Comparison of ENCODE assay signal across 16 cellular contexts in the genomic region with DNA sequence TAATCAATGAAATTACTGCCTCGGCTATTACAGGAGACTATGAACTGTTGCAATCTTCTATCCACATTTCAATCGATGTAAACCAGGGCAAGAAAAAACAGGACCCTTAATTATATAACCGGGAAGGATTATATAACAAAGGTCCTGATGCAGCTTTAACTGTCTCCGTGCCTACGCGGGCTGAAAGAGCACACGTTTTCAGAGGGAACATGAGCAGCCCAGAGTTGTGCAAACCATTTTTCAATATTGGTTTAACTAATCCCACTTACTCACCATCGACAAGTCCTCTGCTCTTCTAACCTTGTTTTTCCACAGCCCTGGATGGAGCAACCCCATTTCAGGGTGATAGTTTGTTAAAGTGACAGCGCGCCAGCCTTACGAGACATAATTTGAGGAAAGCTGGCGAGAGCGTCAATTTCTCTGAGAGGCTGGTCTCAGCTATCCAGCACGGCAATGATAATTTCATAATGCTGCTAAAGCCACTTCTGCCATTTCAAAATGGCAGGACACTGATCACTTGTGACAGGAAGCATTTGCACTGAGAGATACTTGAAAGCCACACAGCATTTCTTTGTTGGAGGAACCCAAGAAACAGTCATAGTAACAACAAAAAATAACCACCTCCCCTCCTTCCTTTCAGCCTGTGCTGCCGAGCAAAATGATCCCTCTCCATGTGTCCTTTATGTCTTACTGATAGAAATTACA.
DNase-seq lines count a peak whose midpoint lies in the region; ATAC-seq and TF ChIP-seq lines count a peak whose summit lies in the region.
"Had no signal": no experiment of that assay in that cellular context is flagged by ENCODE, and none has a peak within 500 bp of the region (broad histone marks: within the 10 kb centered on the region; RNA-seq: fewer than 3 reads in every experiment).

No MANE protein-coding gene starts in this region.

- no peak overlapping the region for H3K27ac ChIP-seq in right lobe of liver
- H3K27ac ChIP-seq: Peyer's patch had no signal

- ATAC-seq in activated naive CD8-positive, alpha-beta T cell treated with anti-CD3 and anti-CD28 coated beads, Interleukin-2, amount 50 U/mL, for 24 hours = no peak
- ATAC-seq in WTC11 = no peak
- peak; percentile 8 to 50 (median 41) for ATAC-seq in right lobe of liver
- ATAC-seq in GM18867 (IDR thresholded peaks at IDR 0.05; ENCODE audit: unreplicated experiment) = no peak
- ATAC-seq: GM23338, K562 had no signal

- no peaks in the 10 kb centered on the region for H3K27me3 Mint-ChIP-seq in activated naive CD8-positive, alpha-beta T cell treated with anti-CD3 and anti-CD28 coated beads, Interleukin-2, amount 50 U/mL, for 24 hours
- no peaks in the 10 kb centered on the region for H3K27me3 Mint-ChIP-seq in activated naive CD8-positive, alpha-beta T cell treated with anti-CD3 and anti-CD28 coated beads for 36 hours
- H3K27me3 Mint-ChIP-seq in WTC11 (ENCODE audit: low read depth) (no peaks in the 10 kb centered on the region), progenitor cell of endocrine pancreas (no peaks in the 10 kb centered on the region)

- H3K4me1 ChIP-seq in right lobe of liver = peaks cover 0 to 19% (median 0%) of the 10 kb centered on the region in 4 donors
- H3K4me1 ChIP-seq: Peyer's patch had no signal

- no peaks in the 10 kb centered on the region for H3K36me3 ChIP-seq in right lobe of liver
- H3K36me3 ChIP-seq: Peyer's patch had no signal

- 44% methylated on average over 12 of the region's 15 CpGs for WGBS in right lobe of liver (ENCODE audit: insufficient coverage, low coverage, low lambda C conversion rate, missing lambda C conversion rate)

- H3K4me3 ChIP-seq in right lobe of liver = no peak overlapping the region
- H3K4me3 ChIP-seq: GM23338, K562, Peyer's patch had no signal

- H3K4me1 Mint-ChIP-seq in activated naive CD8-positive, alpha-beta T cell treated with anti-CD3 and anti-CD28 coated beads, Interleukin-2, amount 50 U/mL, for 24 hours = peaks cover 46% of the 10 kb centered on the region
- H3K4me1 Mint-ChIP-seq in activated naive CD8-positive, alpha-beta T cell treated with anti-CD3 and anti-CD28 coated beads for 36 hours = peaks cover 34% of the 10 kb centered on the region
- H3K4me1 Mint-ChIP-seq in WTC11 (peaks cover 75% of the 10 kb centered on the region), progenitor cell of endocrine pancreas (ENCODE audit: low read depth) (peaks cover 3% of the 10 kb centered on the region)

- no peak for TF ChIP-seq POLR2A in right lobe of liver (IDR thresholded peaks at IDR 0.05)

- intact Hi-C loops in right lobe of liver (cut with DNase I) = no loop called here

- H3K9me3 Mint-ChIP-seq in activated naive CD8-positive, alpha-beta T cell treated with anti-CD3 and anti-CD28 coated beads, Interleukin-2, amount 50 U/mL, for 24 hours = peaks cover 4% of the 10 kb centered on the region
- peaks cover 1% of the 10 kb centered on the region for H3K9me3 Mint-ChIP-seq in activated naive CD8-positive, alpha-beta T cell treated with anti-CD3 and anti-CD28 coated beads for 36 hours
- H3K9me3 Mint-ChIP-seq in WTC11 = peaks cover 11% of the 10 kb centered on the region
- H3K9me3 Mint-ChIP-seq in progenitor cell of endocrine pancreas (ENCODE audit: low read depth) = peaks cover 4% of the 10 kb centered on the region

- DNase-seq in activated naive CD8-positive, alpha-beta T cell treated with anti-CD3 and anti-CD28 coated beads, Interleukin-2, amount 50 U/mL, for 24 hours = no peak
- no peak for DNase-seq in activated naive CD8-positive, alpha-beta T cell treated with anti-CD3 and anti-CD28 coated beads for 36 hours
- DNase-seq in WTC11 (ENCODE audit: low spot score) = no peak
- DNase-seq in right lobe of liver = no peak
- DNase-seq in stimulated activated CD4-positive, alpha-beta T cell treated with anti-CD3 and anti-CD28 coated beads, Interleukin-15, amount 100 ng/mL, for 24 hours = no peak
- no peak for DNase-seq in progenitor cell of endocrine pancreas (ENCODE audit: low spot score, unreplicated experiment)
- DNase-seq: DMS79, GDM1, NCI-H1048, NCI-H146, Peyer's patch, SHP77 had no signal

- CTCF ChIA-PET in WTC11 (lab: Charles Lee) = interaction anchor here (1.1 kb wide), 1 partner anchor 54 kb away, joined by 3 read pairs; no protein-coding TSS in a partner anchor

- no peaks in the 10 kb centered on the region for H3K9me3 ChIP-seq in right lobe of liver
- H3K9me3 ChIP-seq: Peyer's patch had no signal

- POLR2A ChIA-PET in WTC11 (lab: Charles Lee) = no interaction called here

- no peaks in the 10 kb centered on the region for H3K27me3 ChIP-seq in right lobe of liver
- H3K27me3 ChIP-seq: Peyer's patch had no signal

- TF ChIP-seq CTCF in WTC11 (IDR thresholded peaks at IDR 0.05) (no peak), right lobe of liver (IDR thresholded peaks at IDR 0.05) (no peak), progenitor cell of endocrine pancreas (IDR thresholded peaks at IDR 0.05; ENCODE audit: unreplicated experiment) (no peak)

- peak overlapping the region; percentile 25 for H3K27ac Mint-ChIP-seq in activated naive CD8-positive, alpha-beta T cell treated with anti-CD3 and anti-CD28 coated beads, Interleukin-2, amount 50 U/mL, for 24 hours
- H3K27ac Mint-ChIP-seq in activated naive CD8-positive, alpha-beta T cell treated with anti-CD3 and anti-CD28 coated beads for 36 hours = no peak overlapping the region
- H3K27ac Mint-ChIP-seq in WTC11 = 0 out of 2 replicates have a peak overlapping the region, but pooled peaks have one; percentile 15
- no peak overlapping the region for H3K27ac Mint-ChIP-seq in progenitor cell of endocrine pancreas
- H3K27ac Mint-ChIP-seq: GM23338 had no signal

- H3K36me3 Mint-ChIP-seq in activated naive CD8-positive, alpha-beta T cell treated with anti-CD3 and anti-CD28 coated beads, Interleukin-2, amount 50 U/mL, for 24 hours (ENCODE audit: low read depth) = peaks cover 34% of the 10 kb centered on the region
- H3K36me3 Mint-ChIP-seq in activated naive CD8-positive, alpha-beta T cell treated with anti-CD3 and anti-CD28 coated beads for 36 hours = peaks cover 50% of the 10 kb centered on the region
- peaks cover 22% of the 10 kb centered on the region for H3K36me3 Mint-ChIP-seq in WTC11
- H3K36me3 Mint-ChIP-seq in progenitor cell of endocrine pancreas (ENCODE audit: insufficient read depth) = peaks cover 1% of the 10 kb centered on the region

- no peak overlapping the region for H3K4me3 Mint-ChIP-seq in activated naive CD8-positive, alpha-beta T cell treated with anti-CD3 and anti-CD28 coated beads, Interleukin-2, amount 50 U/mL, for 24 hours
- H3K4me3 Mint-ChIP-seq in activated naive CD8-positive, alpha-beta T cell treated with anti-CD3 and anti-CD28 coated beads for 36 hours = no peak overlapping the region
- H3K4me3 Mint-ChIP-seq in WTC11 = no peak overlapping the region
- no peak overlapping the region for H3K4me3 Mint-ChIP-seq in progenitor cell of endocrine pancreas (ENCODE audit: low read depth)
- H3K4me3 Mint-ChIP-seq: CD14-positive monocyte, GM23338 had no signal

TF ChIP-seq in WTC11, 78 proteins besides CTCF, POLR2A, EP300 and RAD21:
- TF ChIP-seq MYBL2 (CRISPR knock-in tag; IDR thresholded peaks at IDR 0.05) (no peak), GABPB1 (CRISPR knock-in tag; IDR thresholded peaks at IDR 0.05) (peak; percentile 89)

Comparison
In these comparisons a context has a peak if more than half of its experiments do, and no peak if none do; other contexts are left out.
1. H3K27ac Mint-ChIP-seq: peak in activated naive CD8-positive, alpha-beta T cell treated with anti-CD3 and anti-CD28 coated beads, Interleukin-2, amount 50 U/mL, for 24 hours (single experiment) and WTC11 (single experiment); none in activated naive CD8-positive, alpha-beta T cell treated with anti-CD3 and anti-CD28 coated beads for 36 hours (single experiment) and progenitor cell of endocrine pancreas (single experiment).
2. ATAC-seq: peak in right lobe of liver (4 of 4); none in activated naive CD8-positive, alpha-beta T cell treated with anti-CD3 and anti-CD28 coated beads, Interleukin-2, amount 50 U/mL, for 24 hours (single experiment), WTC11 (single experiment) and GM18867 (single experiment).